ENCODE assay signal across 22 cellular contexts in genomic region chr1:54250670-54251069, GRCh38. TPM values are rescaled to one million over a fixed set of nuclear protein-coding genes. Genes with fewer than 3 reads are reported as not detected.
DNase-seq lines count a peak whose midpoint lies in the region; ATAC-seq, FAIRE-seq and TF ChIP-seq lines count a peak whose summit lies in the region.
"Had no signal": no experiment of that assay in that cellular context is flagged by ENCODE, and none has a peak within 500 bp of the region (broad histone marks: within the 10 kb centered on the region; RNA-seq: fewer than 3 reads in every experiment).

No MANE protein-coding gene starts in this region.

- H3K27me3 ChIP-seq in fibroblast of lung (ENCODE audit: control insufficient read depth, insufficient read depth, low read length) (no peaks in the 10 kb centered on the region), stomach (no peaks in the 10 kb centered on the region)
- H3K27me3 ChIP-seq: BLaER1 treated with 17β-estradiol and CSF1 and Interleukin-3, amounts not matched to agents 10 nM and 100 nM had no signal

- no peaks in the 10 kb centered on the region for H3K9me3 Mint-ChIP-seq in activated naive CD4-positive, alpha-beta T cell treated with anti-CD3 and anti-CD28 coated beads, Interleukin-2, amount 50 U/mL, for 72 hours
- H3K9me3 Mint-ChIP-seq: CD4-positive, alpha-beta memory T cell; HFFc6; IgD-negative memory B cell had no signal

- no peak for TF ChIP-seq CTCF in fibroblast of lung (conservative IDR thresholded peaks at IDR 0.05 in 1 of 2, IDR thresholded peaks at IDR 0.05 in 1 of 2; ENCODE audit: low read depth in 1 of 2, low read length in 2 of 2)
- TF ChIP-seq CTCF in stomach (IDR thresholded peaks at IDR 0.05) = no peak

- H4K20me1 ChIP-seq in fibroblast of lung (ENCODE audit: control insufficient read depth, extremely low read depth, insufficient read depth, low read length) = no peaks in the 10 kb centered on the region

- 88 to 90% (median 88%) methylated on average over 12 of the region's 12 CpGs for WGBS in stomach, 5 donors

- intact Hi-C loops in stomach (cut with DNase I; ENCODE audit: low total_unique reads) = no loop called here

- peak overlapping the region; percentile 73 for H3K27ac ChIP-seq in fibroblast of lung (ENCODE audit: insufficient read depth, low read length)
- H3K27ac ChIP-seq in stomach = peak overlapping the region in 3 of 5 donors; percentile 30 to 67 (median 47)

- no peak overlapping the region for H3K4me2 ChIP-seq in fibroblast of lung (ENCODE audit: extremely low read depth, insufficient read depth, low read length)
- H3K4me2 ChIP-seq: BLaER1 treated with 17β-estradiol and CSF1 and Interleukin-3, amounts not matched to agents 10 nM and 100 nM had no signal

- DNase-seq in activated naive CD4-positive, alpha-beta T cell treated with anti-CD3 and anti-CD28 coated beads, Interleukin-2, amount 50 U/mL, for 72 hours (ENCODE audit: low spot score in 2 of 2) = no peak
- DNase-seq in activated naive CD4-positive, alpha-beta T cell treated with anti-CD3 and anti-CD28 coated beads, Interleukin-2, amount 50 U/mL, for 16 hours = no peak
- DNase-seq in fibroblast of lung (ENCODE audit: low read depth in 2 of 2) = no peak
- DNase-seq in stomach = no peak
- no peak for DNase-seq in frontal cortex (ENCODE audit: low spot score in 2 of 2)
- no peak for DNase-seq in urothelium cell line (ENCODE audit: low spot score)
- DNase-seq in activated T-cell treated with anti-CD3 and anti-CD28 coated beads, Interleukin-2, amount 50 U/mL, for 1 hour = no peak
- DNase-seq: 8988T; CD4-positive, alpha-beta memory T cell; DND-41; HFFc6; NCI-H1105; NCI-H146; NCI-H2029; NCI-H226; NCI-H510A treated with DMSO at 0.1 percent for 48 hours; NCI-H748 treated with DMSO at 0.1 percent for 48 hours; NK-92 treated with Interleukin-12 subunit alpha and Interleukin-12 subunit beta, amount 100 ng/mL, for 24 hours had no signal

- TF ChIP-seq POLR2A in stomach (IDR thresholded peaks at IDR 0.05) = no peak

- H2AFZ ChIP-seq in fibroblast of lung (ENCODE audit: low read length) = no peak overlapping the region

- peaks cover 1% of the 10 kb centered on the region for H3K36me3 ChIP-seq in fibroblast of lung (ENCODE audit: control insufficient read depth, insufficient read depth, low read length)
- H3K36me3 ChIP-seq in stomach = peaks cover 20 to 82% (median 74%) of the 10 kb centered on the region in 4 donors

- no peak for TF ChIP-seq EP300 in stomach (IDR thresholded peaks at IDR 0.05)

- H3K36me3 Mint-ChIP-seq in activated naive CD4-positive, alpha-beta T cell treated with anti-CD3 and anti-CD28 coated beads, Interleukin-2, amount 50 U/mL, for 72 hours = no peaks in the 10 kb centered on the region

- no peak for ATAC-seq in activated naive CD4-positive, alpha-beta T cell treated with anti-CD3 and anti-CD28 coated beads, Interleukin-2, amount 50 U/mL, for 72 hours
- ATAC-seq: GM12878 had no signal

- H3K4me1 ChIP-seq in fibroblast of lung (ENCODE audit: control insufficient read depth, extremely low read depth, insufficient read depth, low read length) = peaks cover 29% of the 10 kb centered on the region
- H3K4me1 ChIP-seq in stomach = peaks cover 8 to 34% (median 21%) of the 10 kb centered on the region in 4 donors

- H3K9me3 ChIP-seq in fibroblast of lung (ENCODE audit: control insufficient read depth, insufficient read depth, low read depth, low read length) = no peaks in the 10 kb centered on the region
- no peaks in the 10 kb centered on the region for H3K9me3 ChIP-seq in stomach
- H3K9me3 ChIP-seq: BLaER1 treated with 17β-estradiol and CSF1 and Interleukin-3, amounts not matched to agents 10 nM and 100 nM had no signal

- FAIRE-seq in frontal cortex (lab: Jason Lieb, UNC) (no peak), urothelium cell line (lab: Jason Lieb, UNC) (no peak)
- FAIRE-seq: GM12878, H54 had no signal

- peak overlapping the region; percentile 44 to 49 for H3K27ac Mint-ChIP-seq in activated naive CD4-positive, alpha-beta T cell treated with anti-CD3 and anti-CD28 coated beads, Interleukin-2, amount 50 U/mL, for 72 hours
- H3K27ac Mint-ChIP-seq: HFFc6 had no signal

- H3K79me2 ChIP-seq in fibroblast of lung (ENCODE audit: control insufficient read depth, insufficient read depth, low read length) = no peaks in the 10 kb centered on the region

- no peak overlapping the region for H3K4me3 ChIP-seq in fibroblast of lung (replicated peaks in 1 of 4; ENCODE audit: control extremely low read depth in 1 of 4, insufficient read depth in 1 of 4, low read depth in 3 of 4, low read length in 4 of 4)
- no peak overlapping the region for H3K4me3 ChIP-seq in stomach
- H3K4me3 ChIP-seq: BLaER1 treated with 17β-estradiol and CSF1 and Interleukin-3, amounts not matched to agents 10 nM and 100 nM; GM12878 had no signal

- H3K9ac ChIP-seq in fibroblast of lung (ENCODE audit: insufficient read depth, low read length) = no peak overlapping the region
- H3K9ac ChIP-seq: BLaER1 treated with 17β-estradiol and CSF1 and Interleukin-3, amounts not matched to agents 10 nM and 100 nM had no signal

RNA-seq across cellular contexts. Expression of gene MRPL37, which starts 50.7 kb away (rescaled TPM):
- 100 to 1,000 TPM; 169 to 186 TPM for total RNA-seq in activated naive CD4-positive, alpha-beta T cell treated with anti-CD3 and anti-CD28 coated beads, Interleukin-2, amount 50 U/mL, for 72 hours
- total RNA-seq in fibroblast of lung = 39.3 and 43.6 TPM in 2 replicates
- polyA plus RNA-seq in fibroblast of lung = 21.7 and 35.2 TPM in 2 replicates
- 92.6 and 135 TPM in 2 replicates for polyA plus RNA-seq in fibroblast of lung (2012)
- 61.7 and 76.3 TPM in 2 replicates for polyA minus RNA-seq in fibroblast of lung (ENCODE audit: low replicate concordance)
- total RNA-seq in stomach = 100 to 1,000 TPM in 1 of 5 donors, 10 to 100 TPM in 4; 24.8 to 111 (median 47.2) TPM
- 10 to 100 TPM; 47.6 to 57.7 (median 54.2) TPM for polyA plus RNA-seq in stomach
- total RNA-seq in frontal cortex = 29.3 TPM

RNA-seq across cellular contexts. Expression of gene CYB5RL, which starts 50.8 kb away (rescaled TPM):
- 10 to 100 TPM; 11.7 to 12.1 TPM for total RNA-seq in activated naive CD4-positive, alpha-beta T cell treated with anti-CD3 and anti-CD28 coated beads, Interleukin-2, amount 50 U/mL, for 72 hours
- total RNA-seq in fibroblast of lung (6.6 and 6.7 TPM in 2 replicates), stomach (10 to 100 TPM in 2 of 5 donors, 1 to 10 TPM in 3; 1.8 to 10.7 (median 8.5) TPM), frontal cortex (4.5 TPM)
- polyA plus RNA-seq in fibroblast of lung (4.1 and 5.0 TPM in 2 replicates), stomach (1 to 10 TPM; 1.2 to 2.8 (median 2.1) TPM)
- 5.2 and 5.4 TPM in 2 replicates for polyA plus RNA-seq in fibroblast of lung (2012)
- polyA minus RNA-seq in fibroblast of lung (ENCODE audit: low replicate concordance) = 4.6 and 12.0 TPM in 2 replicates
